Comparison of ENCODE assay signal across 1 cellular context in genomic region chr2:166372046-166372445, GRCh38.
TF ChIP-seq lines count a peak whose summit lies in the region.

No MANE protein-coding gene starts in this region.

TF ChIP-seq in HepG2, 621 proteins besides CTCF, POLR2A, EP300 and RAD21 (continued from another document and continues in another):
- TF ChIP-seq DZIP1 (CRISPR knock-in tag; IDR thresholded peaks at IDR 0.05), result no peak
- TF ChIP-seq FOXA1 (IDR thresholded peaks at IDR 0.05), result no peak
- TF ChIP-seq FOXA1 (CRISPR knock-in tag; IDR thresholded peaks at IDR 0.05), result peak; percentile 73
- no peak for TF ChIP-seq ZBTB42 (CRISPR knock-in tag; IDR thresholded peaks at IDR 0.05)
- TF ChIP-seq USF2 (IDR thresholded peaks at IDR 0.05; ENCODE audit: low read depth, low read length), result no peak
- TF ChIP-seq USF2 (CRISPR knock-in tag; IDR thresholded peaks at IDR 0.05; ENCODE audit: borderline replicate concordance), result no peak
- no peak for TF ChIP-seq CERS6 (CRISPR knock-in tag; IDR thresholded peaks at IDR 0.05)
- no peak for TF ChIP-seq ZNF251 (CRISPR knock-in tag; IDR thresholded peaks at IDR 0.05)
- no peak for TF ChIP-seq ZNF589 (CRISPR knock-in tag; conservative IDR thresholded peaks at IDR 0.05)
- no peak for TF ChIP-seq ISX (CRISPR knock-in tag; conservative IDR thresholded peaks at IDR 0.05)
- TF ChIP-seq ZNF354B (CRISPR knock-in tag; IDR thresholded peaks at IDR 0.05), result no peak
- TF ChIP-seq SIX4 (CRISPR knock-in tag; IDR thresholded peaks at IDR 0.05), result peak; percentile 63; the same call in 1 of the 2 replicates
- no peak for TF ChIP-seq KLF12 (CRISPR knock-in tag; IDR thresholded peaks at IDR 0.05; ENCODE audit: borderline replicate concordance)
- no peak for TF ChIP-seq PLSCR1 (CRISPR knock-in tag; IDR thresholded peaks at IDR 0.05; ENCODE audit: borderline replicate concordance)
- TF ChIP-seq RORA (CRISPR knock-in tag; IDR thresholded peaks at IDR 0.05), result no peak
- TF ChIP-seq DNMT3B (CRISPR knock-in tag; conservative IDR thresholded peaks at IDR 0.05), result 0 out of 2 replicates have a peak, but pooled peaks have one; percentile 72
- TF ChIP-seq ZBTB38 (CRISPR knock-in tag; IDR thresholded peaks at IDR 0.05), result no peak
- TF ChIP-seq MED13 (CRISPR knock-in tag; IDR thresholded peaks at IDR 0.05), result no peak
- no peak for TF ChIP-seq ZNF883 (CRISPR knock-in tag; IDR thresholded peaks at IDR 0.05; ENCODE audit: not compliant biosample characterization)
- no peak for TF ChIP-seq STAT5B (CRISPR knock-in tag; IDR thresholded peaks at IDR 0.05)
- no peak for TF ChIP-seq ZNF414 (CRISPR knock-in tag; IDR thresholded peaks at IDR 0.05)
- no peak; the same call in 1 of the 2 replicates for TF ChIP-seq SMYD3 (CRISPR knock-in tag; IDR thresholded peaks at IDR 0.05)
- no peak for TF ChIP-seq KDM4B (CRISPR knock-in tag; IDR thresholded peaks at IDR 0.05)
- TF ChIP-seq CBX1 (IDR thresholded peaks at IDR 0.05; ENCODE audit: low read depth), result no peak
- TF ChIP-seq TBX3 (IDR thresholded peaks at IDR 0.05; ENCODE audit: borderline replicate concordance), result peak; percentile 55; the same call in 1 of the 2 replicates
- TF ChIP-seq NFE2L2 (IDR thresholded peaks at IDR 0.05; ENCODE audit: low read length), result no peak
- no peak for TF ChIP-seq ZNF101 (CRISPR knock-in tag; IDR thresholded peaks at IDR 0.05; ENCODE audit: borderline replicate concordance, low read depth)
- TF ChIP-seq ZNF598 (CRISPR knock-in tag; IDR thresholded peaks at IDR 0.05; ENCODE audit: borderline replicate concordance), result no peak
- no peak for TF ChIP-seq ZNF33B (CRISPR knock-in tag; IDR thresholded peaks at IDR 0.05)
- TF ChIP-seq PRPF4 (IDR thresholded peaks at IDR 0.05; ENCODE audit: low read depth, low read length, poor library complexity, severe bottlenecking), result no peak
- no peak for TF ChIP-seq ATM (IDR thresholded peaks at IDR 0.05; ENCODE audit: borderline replicate concordance)
- no peak; the same call in 1 of the 2 replicates for TF ChIP-seq MLX (CRISPR knock-in tag; IDR thresholded peaks at IDR 0.05)
- no peak for TF ChIP-seq MTERF4 (CRISPR knock-in tag; IDR thresholded peaks at IDR 0.05)
- no peak for TF ChIP-seq ZSCAN9 (CRISPR knock-in tag; IDR thresholded peaks at IDR 0.05; ENCODE audit: borderline replicate concordance)
- TF ChIP-seq NCOA2 (CRISPR knock-in tag; IDR thresholded peaks at IDR 0.05), result peak; percentile 81
- TF ChIP-seq HOXA5 (CRISPR knock-in tag; IDR thresholded peaks at IDR 0.05), result no peak
- no peak for TF ChIP-seq NFAT5 (CRISPR knock-in tag; IDR thresholded peaks at IDR 0.05)
- TF ChIP-seq ZNF605 (CRISPR knock-in tag; IDR thresholded peaks at IDR 0.05), result no peak
- peak; percentile 97 for TF ChIP-seq AHDC1 (CRISPR knock-in tag; IDR thresholded peaks at IDR 0.05; ENCODE audit: borderline replicate concordance)
- TF ChIP-seq ZNF362 (CRISPR knock-in tag; IDR thresholded peaks at IDR 0.05; ENCODE audit: borderline replicate concordance), result no peak
- TF ChIP-seq ZSCAN29 (CRISPR knock-in tag; conservative IDR thresholded peaks at IDR 0.05), result 0 out of 2 replicates have a peak, but pooled peaks have one; percentile 32
- no peak for TF ChIP-seq ATF7-NPFF (CRISPR knock-in tag; IDR thresholded peaks at IDR 0.05; ENCODE audit: low read depth)
- 0 out of 2 replicates have a peak, but pooled peaks have one; percentile 47 for TF ChIP-seq HMG20B (CRISPR knock-in tag; conservative IDR thresholded peaks at IDR 0.05)
